ENCODE assay signal across 7 cellular contexts in the genomic region with DNA sequence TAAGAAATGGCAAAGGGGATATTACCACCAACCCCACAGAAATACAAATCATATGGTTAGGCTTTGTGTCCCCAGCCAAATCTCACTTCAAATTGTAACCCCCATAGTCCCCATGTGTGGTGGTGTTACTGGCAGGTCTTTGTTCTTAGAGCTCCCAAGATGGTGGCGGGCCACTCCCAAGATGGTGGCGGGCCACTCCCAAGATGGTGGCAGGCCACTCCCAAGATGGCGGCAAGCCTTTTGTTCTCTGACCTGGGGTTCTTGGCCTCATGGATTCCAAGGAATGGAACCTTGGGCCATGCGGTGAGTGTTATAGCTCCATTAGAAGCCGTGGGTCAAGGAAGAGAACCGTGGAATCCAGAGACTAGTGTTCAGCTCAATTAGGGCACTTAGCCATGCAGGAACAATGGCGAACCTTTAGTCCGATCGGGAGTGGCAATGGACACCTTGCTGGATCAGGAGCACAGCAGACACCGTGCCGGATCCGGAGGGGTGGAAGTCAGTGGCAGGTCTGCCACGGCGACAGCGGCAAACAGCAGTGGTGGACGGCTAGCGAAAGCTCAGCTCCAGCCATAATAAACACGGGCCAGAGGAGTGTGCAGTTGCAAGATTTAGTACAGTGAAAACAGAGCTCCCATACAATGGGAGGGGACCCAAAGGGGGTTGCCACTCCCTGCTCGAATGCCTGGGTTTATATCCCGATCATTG.
A peak's percentile ranks its signal among the peaks of the same experiment; 100 is the strongest.
DNase-seq lines count a peak whose midpoint lies in the region; ATAC-seq, FAIRE-seq and TF ChIP-seq lines count a peak whose summit lies in the region.
"Not testable (repeated sequence)": the region's sequence is repeated elsewhere in the genome, so short reads cannot be mapped to it uniquely, and the experiment has no call there.

No MANE protein-coding gene starts in this region.

- H3K27ac Mint-ChIP-seq in chondrocyte (ENCODE audit: unreplicated experiment): not testable (repeated sequence)

- TF ChIP-seq POLR2A in K562 (conservative IDR thresholded peaks at IDR 0.05); H1 (IDR thresholded peaks at IDR 0.05; ENCODE audit: control extremely low read depth in 1 of 2, low read depth in 2 of 2, low read length in 2 of 2); spleen (IDR thresholded peaks at IDR 0.05): not testable (repeated sequence)

- H3K4me3 ChIP-seq in K562; H1 (ENCODE audit: extremely low read depth in 1 of 4, insufficient read depth in 2 of 4, low read depth in 3 of 4, low read length in 4 of 4); mesenchymal stem cell (ENCODE audit: insufficient read depth in 1 of 2, low read depth in 1 of 2, low read length in 2 of 2); spleen: not testable (repeated sequence)

- not testable (repeated sequence) for H4K20me1 ChIP-seq in K562 (replicated peaks; ENCODE audit: control insufficient read depth, insufficient read depth, low read length); H1 (replicated peaks in 1 of 2; ENCODE audit: control insufficient read depth in 1 of 2, insufficient read depth in 2 of 2, low read length in 2 of 2)

- DNase-seq in NCI-H146 (lab: John Stamatoyannopoulos, UW) (peak; percentile 6), chondrocyte (ENCODE audit: low spot score) (peak; percentile 68), Right ventricle myocardium superior (peak; percentile 29), spleen (peak; percentile 51)
- not testable (repeated sequence) for DNase-seq in K562 (ENCODE audit: extremely low read depth in 1 of 4, low spot score in 3 of 4); H1 (ENCODE audit: low read depth in 1 of 2, low spot score in 2 of 2); mesenchymal stem cell

- H3K4me1 Mint-ChIP-seq in chondrocyte (ENCODE audit: low read depth): not testable (repeated sequence)

- peaks cover 19% of the 10 kb centered on the region for H3K9me3 Mint-ChIP-seq in chondrocyte (ENCODE audit: low read depth)

- not testable (repeated sequence) for ATAC-seq in K562; Right ventricle myocardium superior (ENCODE audit: poor library complexity)

- not testable (repeated sequence) for TF ChIP-seq EP300 in K562 (IDR thresholded peaks at IDR 0.05; ENCODE audit: low read length); H1 (IDR thresholded peaks at IDR 0.05; ENCODE audit: borderline replicate concordance in 1 of 2, low read depth in 2 of 2, low read length in 2 of 2)

- not testable (repeated sequence) for H4K8ac ChIP-seq in H1 (ENCODE audit: extremely low read depth, insufficient read depth, low read length); mesenchymal stem cell (ENCODE audit: low read length)

- not testable (repeated sequence) for H3K14ac ChIP-seq in H1 (ENCODE audit: insufficient read length); mesenchymal stem cell (ENCODE audit: low read length in 2 of 2)

- peak overlapping the region; percentile 87 for H2AFZ ChIP-seq in K562 (ENCODE audit: low read depth, low read length)
- H2AFZ ChIP-seq in H1 (ENCODE audit: low read length); mesenchymal stem cell (ENCODE audit: low read depth, low read length): not testable (repeated sequence)

- not testable (repeated sequence) for H3K27ac ChIP-seq in K562 (ENCODE audit: extremely low read depth, low read depth, low read length); H1 (ENCODE audit: low read depth, low read length); mesenchymal stem cell (ENCODE audit: low read length, poor library complexity, severe bottlenecking); spleen

- not testable (repeated sequence) for H4K91ac ChIP-seq in H1 (replicated peaks; ENCODE audit: insufficient read length, low read length)
- H4K91ac ChIP-seq in mesenchymal stem cell (ENCODE audit: low read length): peak overlapping the region; percentile 39

- H3K79me1 ChIP-seq in H1 (ENCODE audit: low read depth, low read length); mesenchymal stem cell (replicated peaks; ENCODE audit: low read length, poor library complexity, severe bottlenecking): not testable (repeated sequence)

- not testable (repeated sequence) for H2BK5ac ChIP-seq in H1 (ENCODE audit: low read depth, low read length); mesenchymal stem cell (ENCODE audit: low read depth, low read length, poor library complexity, severe bottlenecking)

- H3K9me3 ChIP-seq in K562 (replicated peaks; ENCODE audit: control insufficient read depth, insufficient read depth, low read depth, low read length); H1 (ENCODE audit: insufficient read depth in 2 of 2, low read depth in 1 of 2, low read length in 1 of 2); mesenchymal stem cell (ENCODE audit: control insufficient read depth, low read length): not testable (repeated sequence)
- peaks cover 0 to 18% (median 7%) of the 10 kb centered on the region in 8 donors for H3K9me3 ChIP-seq in spleen

- not testable (repeated sequence) for TF ChIP-seq RAD21 in K562 (CRISPR knock-in tag; conservative IDR thresholded peaks at IDR 0.05 in 1 of 2, IDR thresholded peaks at IDR 0.05 in 1 of 2); H1 (IDR thresholded peaks at IDR 0.05 in 1 of 2, conservative IDR thresholded peaks at IDR 0.05 in 1 of 2; ENCODE audit: low read depth in 2 of 2, low read length in 2 of 2)

- not testable (repeated sequence) for H2BK12ac ChIP-seq in H1 (ENCODE audit: low read depth, low read length); mesenchymal stem cell (ENCODE audit: low read length in 2 of 2)

- not testable (repeated sequence) for H3K9ac ChIP-seq in K562 (ENCODE audit: insufficient read depth in 1 of 2, low read depth in 2 of 2, low read length in 2 of 2); H1 (replicated peaks in 1 of 4; ENCODE audit: extremely low read depth in 1 of 4, low read depth in 3 of 4, low read length in 3 of 4); mesenchymal stem cell (ENCODE audit: low read length)

- H3K79me2 ChIP-seq in K562 (ENCODE audit: control insufficient read depth, insufficient read depth, low read length); H1 (ENCODE audit: control insufficient read depth in 1 of 2, insufficient read depth in 2 of 2, low read length in 2 of 2): not testable (repeated sequence)

- H2BK20ac ChIP-seq in H1 (ENCODE audit: low read length): not testable (repeated sequence)

- intact Hi-C loops in K562 (cut with micrococcal nuclease); Right ventricle myocardium superior (cut with DNase I); spleen (cut with DNase I; ENCODE audit: low total_unique reads): not testable (repeated sequence)

- not testable (repeated sequence) for H3K36me3 ChIP-seq in K562 (ENCODE audit: control insufficient read depth, insufficient read depth, low read length); H1 (ENCODE audit: control insufficient read depth in 2 of 4, insufficient read depth in 4 of 4, low read length in 3 of 4); mesenchymal stem cell (ENCODE audit: control insufficient read depth in 1 of 2, insufficient read depth in 2 of 2, low read depth in 1 of 2, low read length in 2 of 2); spleen

- not testable (repeated sequence) for TF ChIP-seq CTCF in K562 (IDR thresholded peaks at IDR 0.05 in 2 of 3, conservative IDR thresholded peaks at IDR 0.05 in 1 of 3; ENCODE audit: insufficient read depth in 2 of 3, low read depth in 1 of 3, low read length in 3 of 3); chondrocyte (IDR thresholded peaks at IDR 0.05); H1 (IDR thresholded peaks at IDR 0.05; ENCODE audit: control extremely low read depth in 1 of 3, insufficient read depth in 1 of 3, low read depth in 1 of 3, low read length in 3 of 3); spleen (IDR thresholded peaks at IDR 0.05 in 8 of 11, conservative IDR thresholded peaks at IDR 0.05 in 3 of 11)

- not testable (repeated sequence) for H4K5ac ChIP-seq in H1 (ENCODE audit: insufficient read length, low read depth, low read length)

- H3K4me2 ChIP-seq in K562 (ENCODE audit: insufficient read depth, low read length): peak overlapping the region; percentile 49
- not testable (repeated sequence) for H3K4me2 ChIP-seq in H1 (ENCODE audit: insufficient read depth in 1 of 2, low read depth in 2 of 2, low read length in 2 of 2); mesenchymal stem cell (ENCODE audit: low read length, poor library complexity, severe bottlenecking)

- WGBS in K562 (ENCODE audit: insufficient coverage, low coverage, missing lambda C conversion rate): 52% methylated on average over 17 of the region's 20 CpGs
- WGBS in H1 (ENCODE audit: extremely low coverage in 1 of 2, insufficient coverage in 1 of 2, insufficient read length in 1 of 2, insufficient replicate concordance in 2 of 2, low coverage in 1 of 2, low lambda C conversion rate in 2 of 2, missing lambda C conversion rate in 1 of 2), 2 experiments: 94% methylated on average over 19 of the region's 20 CpGs; no CpG with 5 or more reads in 1 of the 2 experiments
- WGBS in mesenchymal stem cell: 94% methylated on average over 18 of the region's 20 CpGs
- 88 to 94% (median 93%) methylated on average over 20 of the region's 20 CpGs for WGBS in spleen, 5 donors

- not testable (repeated sequence) for H3K4me3 Mint-ChIP-seq in chondrocyte (ENCODE audit: unreplicated experiment)

- not testable (repeated sequence) for H3K23me2 ChIP-seq in H1 (ENCODE audit: low read depth, low read length)

- not testable (repeated sequence) for BruUV-seq in K562 (replicated peaks; lab: Mats Ljungman, UMichigan)

- H3K36me3 Mint-ChIP-seq in chondrocyte (ENCODE audit: low read depth): not testable (repeated sequence)

- H3K23ac ChIP-seq in H1 (ENCODE audit: insufficient read length); mesenchymal stem cell (ENCODE audit: low read length in 2 of 2): not testable (repeated sequence)

- H3K56ac ChIP-seq in H1 (replicated peaks; ENCODE audit: insufficient read length, low read depth, low read length): not testable (repeated sequence)

- not testable (repeated sequence) for H3K27me3 ChIP-seq in K562 (ENCODE audit: control insufficient read depth in 2 of 2, insufficient read depth in 2 of 2, low read length in 2 of 2); H1 (replicated peaks in 1 of 4; ENCODE audit: control insufficient read depth in 3 of 4, extremely low read depth in 1 of 4, insufficient read depth in 3 of 4, low read length in 3 of 4); mesenchymal stem cell (ENCODE audit: control insufficient read depth in 1 of 2, insufficient read depth in 1 of 2, low read length in 2 of 2); spleen (replicated peaks in 1 of 7)

- not testable (repeated sequence) for H2BK120ac ChIP-seq in H1 (replicated peaks; ENCODE audit: low read depth, low read length); mesenchymal stem cell (ENCODE audit: low read depth, low read length)

- H3K4ac ChIP-seq in H1 (replicated peaks; ENCODE audit: insufficient read length, low read depth, low read length); mesenchymal stem cell (ENCODE audit: low read depth in 1 of 2, low read length in 2 of 2): not testable (repeated sequence)

- H2BK15ac ChIP-seq in H1 (ENCODE audit: low read length); mesenchymal stem cell (ENCODE audit: low read depth, poor library complexity, severe bottlenecking): not testable (repeated sequence)

- CTCF ChIA-PET in K562 (lab: Yijun Ruan, JAX; ENCODE audit: low intra/inter-chr PET ratio); H1 (lab: Charles Lee; ENCODE audit: partially characterized antibody): not testable (repeated sequence)

- in situ Hi-C loops in K562 (cut with MboI): not testable (repeated sequence)

- H3K27me3 Mint-ChIP-seq in chondrocyte (ENCODE audit: low read depth): not testable (repeated sequence)

- H3K9me1 ChIP-seq in K562 (ENCODE audit: control insufficient read depth, insufficient read depth, low read length): not testable (repeated sequence)

- H3K4me1 ChIP-seq in K562 (replicated peaks in 1 of 2; ENCODE audit: control insufficient read depth in 2 of 2, insufficient read depth in 2 of 2, low read length in 2 of 2); H1 (replicated peaks in 1 of 4; ENCODE audit: control insufficient read depth in 3 of 4, insufficient read depth in 4 of 4, low read length in 3 of 4); mesenchymal stem cell (ENCODE audit: control insufficient read depth, insufficient read depth, low read depth, low read length); spleen: not testable (repeated sequence)

- H3K18ac ChIP-seq in H1 (ENCODE audit: extremely low read depth, low read length); mesenchymal stem cell (ENCODE audit: low read depth in 1 of 2, low read length in 2 of 2): not testable (repeated sequence)

- not testable (repeated sequence) for FAIRE-seq in K562 (lab: Jason Lieb, UNC); H1 (lab: Jason Lieb, UNC)

- POLR2A ChIA-PET in K562 (lab: Yijun Ruan, JAX); H1 (lab: Charles Lee; ENCODE audit: partially characterized antibody): not testable (repeated sequence)

- not testable (repeated sequence) for H2AK5ac ChIP-seq in H1 (ENCODE audit: low read depth, low read length); mesenchymal stem cell (ENCODE audit: low read length, severe bottlenecking)
